ENCODE assay signal across 1 cellular context in the genomic region with DNA sequence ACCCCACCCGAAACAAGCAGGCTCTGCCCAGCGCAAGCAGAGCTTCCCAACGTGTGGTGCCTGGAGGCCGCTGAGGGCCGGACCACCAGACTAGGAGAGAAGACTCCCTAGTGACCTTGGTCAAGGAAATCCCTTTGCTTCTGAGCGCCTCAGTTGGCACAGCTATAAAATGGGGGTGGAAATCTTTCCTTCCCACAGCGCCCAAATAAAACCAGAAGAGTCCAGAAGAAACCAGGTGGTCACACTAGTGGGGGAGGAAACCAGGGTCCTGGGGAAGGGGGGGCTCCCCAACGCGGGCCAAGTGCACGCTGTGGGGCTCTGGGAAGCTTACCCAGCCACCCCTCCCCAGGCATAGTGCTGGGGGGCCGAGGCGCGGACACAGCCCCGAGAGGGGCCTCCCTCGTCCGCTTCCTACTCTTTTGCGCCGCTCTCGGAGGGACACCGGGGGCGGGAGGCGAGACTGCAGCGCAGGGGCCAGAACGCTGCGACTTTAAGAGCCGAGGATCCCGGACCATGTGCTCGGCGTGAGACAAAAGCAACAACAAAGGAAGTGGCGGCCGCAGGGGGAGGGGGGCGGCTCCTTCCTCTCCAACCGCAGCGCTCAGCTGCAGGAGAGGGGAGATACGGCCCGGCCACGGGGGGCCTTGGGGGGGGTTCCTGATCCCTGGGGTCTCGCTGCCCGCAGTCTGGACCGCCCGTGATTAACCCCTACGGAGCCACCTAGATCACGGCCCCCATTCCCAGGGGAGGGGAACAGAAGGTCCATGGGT.
A peak's percentile ranks its signal among the peaks of the same experiment; 100 is the strongest.
TF ChIP-seq lines count a peak whose summit lies in the region.

No MANE protein-coding gene starts in this region.

TF ChIP-seq in SK-N-SH, 30 proteins besides CTCF, POLR2A, EP300 and RAD21 (continued from another document):
- TF ChIP-seq, protein P1, sequence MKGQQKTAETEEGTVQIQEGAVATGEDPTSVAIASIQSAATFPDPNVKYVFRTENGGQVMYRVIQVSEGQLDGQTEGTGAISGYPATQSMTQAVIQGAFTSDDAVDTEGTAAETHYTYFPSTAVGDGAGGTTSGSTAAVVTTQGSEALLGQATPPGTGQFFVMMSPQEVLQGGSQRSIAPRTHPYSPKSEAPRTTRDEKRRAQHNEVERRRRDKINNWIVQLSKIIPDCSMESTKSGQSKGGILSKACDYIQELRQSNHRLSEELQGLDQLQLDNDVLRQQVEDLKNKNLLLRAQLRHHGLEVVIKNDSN (IDR thresholded peaks at IDR 0.05; ENCODE audit: borderline replicate concordance, low read depth) = peak; percentile 39; the same call in 1 of the 2 replicates
- TF ChIP-seq ELF1 (IDR thresholded peaks at IDR 0.05) = 0 out of 2 replicates have a peak, but pooled peaks have one; percentile 32
